24 cellular contexts compared by ENCODE assay signal in genomic region chr7:155154586-155154985, GRCh38.
"Had no signal": no experiment of that assay in that cellular context is flagged by ENCODE, and none has a peak within 500 bp of the region (broad histone marks: within the 10 kb centered on the region; RNA-seq: fewer than 3 reads in every experiment).

No MANE protein-coding gene starts in this region.

- H3K9me3 ChIP-seq: neutrophil, pancreas, prostate gland, right lobe of liver, sigmoid colon, thoracic aorta, thyroid gland, upper lobe of right lung, uterus had no signal

- DNase-seq: naive thymus-derived CD4-positive, alpha-beta T cell; natural killer cell; nucleus accumbens; pancreas; retina; right lobe of liver; sigmoid colon; small intestine; stimulated activated CD4-positive, alpha-beta T cell treated with anti-CD3 and anti-CD28 coated beads, Interleukin-15, amount 100 ng/mL, for 24 hours; stimulated activated CD4-positive, alpha-beta T cell treated with anti-CD3 and anti-CD28 coated beads, Interleukin-2, amount 100 ng/mL, for 24 hours; stimulated activated CD4-positive, alpha-beta T cell treated with anti-CD3 and anti-CD28 coated beads, Interleukin-2, amount 100 ng/mL, for 48 hours; stimulated activated CD4-positive, alpha-beta T cell treated with anti-CD3 and anti-CD28 coated beads, Interleukin-4, amount 100 ng/mL, for 24 hours; stimulated activated naive B cell treated with anti-CD40 and anti-IgM and Interleukin-4, amounts not matched to agents 10 μg/mL and 1 μg/mL and 100 μg/mL, for 72 hours; stimulated activated naive CD8-positive, alpha-beta T cell treated with anti-CD3 and anti-CD28 coated beads, Interleukin-15, amount 100 ng/mL, for 72 hours; stimulated activated naive CD8-positive, alpha-beta T cell treated with anti-CD3 and anti-CD28 coated beads, Interleukin-15, Interleukin-2, amounts not matched to agents 100 U/mL and 50 U/mL, for 24 hours; thyroid gland; upper lobe of right lung; uterus had no signal

- H3K27ac ChIP-seq: neutrophil, pancreas, prostate gland, right atrium auricular region, right lobe of liver, sigmoid colon, thoracic aorta, thyroid gland, tibial nerve, upper lobe of right lung, uterus had no signal

- H3K36me3 ChIP-seq: neutrophil, pancreas, prostate gland, right atrium auricular region, right lobe of liver, sigmoid colon, thoracic aorta, thyroid gland, tibial nerve, upper lobe of right lung, uterus had no signal

- H3K4me1 ChIP-seq: pancreas, prostate gland, right atrium auricular region, right lobe of liver, sigmoid colon, thyroid gland, tibial nerve, upper lobe of right lung, uterus had no signal

- ATAC-seq: naive thymus-derived CD4-positive, alpha-beta T cell; natural killer cell; pancreas; right lobe of liver; stimulated activated effector memory CD8-positive, alpha-beta T cell treated with anti-CD3 and anti-CD28 coated beads, Interleukin-12 subunit alpha, Interleukin-12 subunit beta, amount 100 ng/mL, for 72 hours; stimulated activated naive B cell treated with anti-CD40 and anti-IgM and Interleukin-4, amounts not matched to agents 10 μg/mL and 1 μg/mL and 100 μg/mL, for 72 hours; stimulated activated naive CD8-positive, alpha-beta T cell treated with anti-CD3 and anti-CD28 coated beads, Interleukin-15, amount 100 ng/mL, for 72 hours; stimulated activated naive CD8-positive, alpha-beta T cell treated with anti-CD3 and anti-CD28 coated beads, Interleukin-15, Interleukin-2, amounts not matched to agents 100 U/mL and 50 U/mL, for 24 hours; upper lobe of right lung had no signal

- H3K4me3 ChIP-seq: pancreas, prostate gland, right atrium auricular region, right lobe of liver, sigmoid colon, thoracic aorta, thyroid gland, tibial nerve, upper lobe of right lung, uterus had no signal

- H3K27me3 ChIP-seq: neutrophil, pancreas, right atrium auricular region, right lobe of liver, sigmoid colon, thyroid gland, tibial nerve, upper lobe of right lung, uterus had no signal
